Comparison of ENCODE assay signal across 17 cellular contexts in genomic region chr3:125117631-125118191, GRCh38.
DNase-seq lines count a peak whose midpoint lies in the region; ATAC-seq, FAIRE-seq and TF ChIP-seq lines count a peak whose summit lies in the region.
"Had no signal": no experiment of that assay in that cellular context is flagged by ENCODE, and none has a peak within 500 bp of the region (broad histone marks: within the 10 kb centered on the region; RNA-seq: fewer than 3 reads in every experiment).

No MANE protein-coding gene starts in this region.

- no peak for TF ChIP-seq RAD21 in GM12878 (IDR thresholded peaks at IDR 0.05; ENCODE audit: insufficient read depth, low read depth, low read length)

- TF ChIP-seq CTCF in GM12878 (IDR thresholded peaks at IDR 0.05 in 2 of 3, conservative IDR thresholded peaks at IDR 0.05 in 1 of 3; ENCODE audit: control insufficient read depth in 2 of 3, extremely low read depth in 1 of 3, insufficient read depth in 1 of 3, low read depth in 3 of 3, low read length in 3 of 3) (no peak), endothelial cell (IDR thresholded peaks at IDR 0.05; ENCODE audit: unreplicated experiment) (no peak)

- peak overlapping the region; percentile 8 for H3K27ac Mint-ChIP-seq in activated naive CD4-positive, alpha-beta T cell treated with anti-CD3 and anti-CD28 coated beads, Interleukin-2, amount 10 ng/mL, durations not matched to agents 7 days and 5 days
- H3K27ac Mint-ChIP-seq in activated naive CD4-positive, alpha-beta T cell treated with anti-CD3 and anti-CD28 coated beads for 36 hours = no peak overlapping the region
- H3K27ac Mint-ChIP-seq in endothelial cell (ENCODE audit: unreplicated experiment) = no peak overlapping the region
- H3K27ac Mint-ChIP-seq: B cell had no signal

- no peak overlapping the region for H3K9ac ChIP-seq in GM12878 (ENCODE audit: control insufficient read depth, insufficient read depth, low read length)
- H3K9ac ChIP-seq in mesenchymal stem cell (ENCODE audit: low read length) = no peak overlapping the region

- H3K79me2 ChIP-seq in GM12878 (ENCODE audit: control insufficient read depth, insufficient read depth, low read length) = peaks cover 9% of the 10 kb centered on the region

- SMC1A ChIA-PET in GM12878 (lab: Charles Lee; ENCODE audit: uncharacterized antibody, unreplicated experiment) = interaction anchor here (1.0 to 9.0 kb wide), 5 partner anchors 9 to 184 kb away, joined by 3 to 127 read pairs (median 25); partner anchors contain the start of gene MUC13

- DNase-seq in activated naive CD4-positive, alpha-beta T cell treated with anti-CD3 and anti-CD28 coated beads, Interleukin-2, amount 10 ng/mL, durations not matched to agents 7 days and 5 days = no peak
- DNase-seq in activated naive CD4-positive, alpha-beta T cell treated with anti-CD3 and anti-CD28 coated beads for 36 hours = no peak
- no peak for DNase-seq in GM12878 (ENCODE audit: low read depth, low spot score)
- DNase-seq in mesenchymal stem cell = no peak
- DNase-seq in NCI-H187 (lab: John Stamatoyannopoulos, UW) = no peak
- no peak for DNase-seq in endothelial cell (ENCODE audit: low spot score)
- no peak for DNase-seq in NCI-H2029 treated with DMSO at 0.1 percent for 48 hours (lab: John Stamatoyannopoulos, UW)
- DNase-seq: HCEC 1CT, NCI-H1105 treated with DMSO at 0.1 percent for 48 hours, NCI-H1694, NCI-H2107, NCI-H2227 treated with DMSO at 0.1 percent for 48 hours, NCI-H510A treated with DMSO at 0.1 percent for 48 hours had no signal

- H3K27me3 Mint-ChIP-seq in activated naive CD4-positive, alpha-beta T cell treated with anti-CD3 and anti-CD28 coated beads, Interleukin-2, amount 10 ng/mL, durations not matched to agents 7 days and 5 days = peaks cover 25% of the 10 kb centered on the region
- peaks cover 3% of the 10 kb centered on the region for H3K27me3 Mint-ChIP-seq in activated naive CD4-positive, alpha-beta T cell treated with anti-CD3 and anti-CD28 coated beads for 36 hours (ENCODE audit: low read depth)
- peaks cover 2% of the 10 kb centered on the region for H3K27me3 Mint-ChIP-seq in endothelial cell (ENCODE audit: unreplicated experiment)
- H3K27me3 Mint-ChIP-seq: B cell had no signal

- peak overlapping the region; percentile 68 for H4K8ac ChIP-seq in mesenchymal stem cell (ENCODE audit: low read length)

- no peak overlapping the region for H3K14ac ChIP-seq in mesenchymal stem cell (ENCODE audit: low read length in 2 of 2)

- no peak for TF ChIP-seq EP300 in GM12878 (IDR thresholded peaks at IDR 0.05; ENCODE audit: borderline replicate concordance in 1 of 2, control insufficient read depth in 1 of 2, low read depth in 2 of 2, low read length in 2 of 2)

- peak overlapping the region; percentile 45 to 48 for H3K18ac ChIP-seq in mesenchymal stem cell (ENCODE audit: low read depth in 1 of 2, low read length in 2 of 2)

- peaks cover 42% of the 10 kb centered on the region for H3K4me1 Mint-ChIP-seq in activated naive CD4-positive, alpha-beta T cell treated with anti-CD3 and anti-CD28 coated beads, Interleukin-2, amount 10 ng/mL, durations not matched to agents 7 days and 5 days
- peaks cover 29% of the 10 kb centered on the region for H3K4me1 Mint-ChIP-seq in activated naive CD4-positive, alpha-beta T cell treated with anti-CD3 and anti-CD28 coated beads for 36 hours (ENCODE audit: low read depth)
- peaks cover 13% of the 10 kb centered on the region for H3K4me1 Mint-ChIP-seq in endothelial cell (ENCODE audit: unreplicated experiment)

- H3K4me2 ChIP-seq in GM12878 (ENCODE audit: control insufficient read depth, insufficient read depth) (no peak overlapping the region; the same call in 1 of the 2 replicates), mesenchymal stem cell (ENCODE audit: low read length, poor library complexity, severe bottlenecking) (no peak overlapping the region)

- H3K4me1 ChIP-seq in GM12878 (ENCODE audit: control insufficient read depth, insufficient read depth, low read length) (peaks cover 76% of the 10 kb centered on the region), mesenchymal stem cell (ENCODE audit: control insufficient read depth, insufficient read depth, low read depth, low read length) (peaks cover 22% of the 10 kb centered on the region)

- no peaks in the 10 kb centered on the region for H3K9me3 Mint-ChIP-seq in activated naive CD4-positive, alpha-beta T cell treated with anti-CD3 and anti-CD28 coated beads, Interleukin-2, amount 10 ng/mL, durations not matched to agents 7 days and 5 days
- H3K9me3 Mint-ChIP-seq in activated naive CD4-positive, alpha-beta T cell treated with anti-CD3 and anti-CD28 coated beads for 36 hours = no peaks in the 10 kb centered on the region
- no peaks in the 10 kb centered on the region for H3K9me3 Mint-ChIP-seq in endothelial cell (ENCODE audit: unreplicated experiment)

- intact Hi-C loops in activated naive CD4-positive, alpha-beta T cell treated with anti-CD3 and anti-CD28 coated beads for 36 hours (cut with micrococcal nuclease) = no loop called here
- intact Hi-C loops in GM12878 (cut with micrococcal nuclease; ENCODE audit: unreplicated experiment) = no loop called here

- no TSS peak for BruUV-seq in GM12878 (replicated peaks; lab: Mats Ljungman, UMichigan)

- POLR2A ChIA-PET in GM12878 (lab: Charles Lee) = interaction anchor here (0.6 to 6.1 kb wide), 5 partner anchors 9 to 520 kb away, joined by 3 to 45 read pairs (median 4); partner anchors contain the start of gene MUC13

- no peak for ATAC-seq in GM12878
- ATAC-seq: K562 had no signal

- peak overlapping the region; percentile 95 for H2AK5ac ChIP-seq in mesenchymal stem cell (ENCODE audit: low read length, severe bottlenecking)

- RAD21 ChIA-PET in GM12878 (lab: Charles Lee; ENCODE audit: unreplicated experiment) = interaction anchor here (1.0 to 6.1 kb wide), 5 partner anchors 10 to 83 kb away, joined by 3 to 106 read pairs (median 9); no protein-coding TSS in a partner anchor

- no peak overlapping the region for H3K4ac ChIP-seq in mesenchymal stem cell (ENCODE audit: low read depth in 1 of 2, low read length in 2 of 2)

- FAIRE-seq in GM12878 (lab: Jason Lieb, UNC) = no peak
- FAIRE-seq: G401.6, K562 had no signal

- no peak overlapping the region for H2BK5ac ChIP-seq in mesenchymal stem cell (ENCODE audit: low read depth, low read length, poor library complexity, severe bottlenecking)

- peak overlapping the region; percentile 49 to 75 for H2BK12ac ChIP-seq in mesenchymal stem cell (ENCODE audit: low read length in 2 of 2)

- H3K9me3 ChIP-seq in GM12878 (replicated peaks; ENCODE audit: control insufficient read depth, insufficient read depth, low read length) (no peaks in the 10 kb centered on the region), mesenchymal stem cell (ENCODE audit: control insufficient read depth, low read length) (no peaks in the 10 kb centered on the region)
- H3K9me3 ChIP-seq: SJSA1 had no signal

- H3K36me3 ChIP-seq in GM12878 (ENCODE audit: control insufficient read depth in 2 of 2, insufficient read depth in 2 of 2, low read length in 1 of 2) = no peaks in the 10 kb centered on the region
- no peaks in the 10 kb centered on the region for H3K36me3 ChIP-seq in mesenchymal stem cell (ENCODE audit: control insufficient read depth in 1 of 2, insufficient read depth in 2 of 2, low read depth in 1 of 2, low read length in 2 of 2)
- H3K36me3 ChIP-seq: SJSA1 had no signal

- H3K27me3 ChIP-seq in GM12878 (replicated peaks in 1 of 2; ENCODE audit: control insufficient read depth in 2 of 2, insufficient read depth in 2 of 2, low read length in 1 of 2) (no peaks in the 10 kb centered on the region), mesenchymal stem cell (ENCODE audit: control insufficient read depth in 1 of 2, insufficient read depth in 1 of 2, low read length in 2 of 2) (no peaks in the 10 kb centered on the region)
- H3K27me3 ChIP-seq: SJSA1 had no signal

- H3K79me1 ChIP-seq in mesenchymal stem cell (replicated peaks; ENCODE audit: low read length, poor library complexity, severe bottlenecking) = no peaks in the 10 kb centered on the region

- no peak for TF ChIP-seq POLR2A in GM12878 (IDR thresholded peaks at IDR 0.05; ENCODE audit: low read depth, low read length)

- H2AFZ ChIP-seq in GM12878 (ENCODE audit: control insufficient read depth, low read depth, low read length) (no peak overlapping the region), mesenchymal stem cell (ENCODE audit: low read depth, low read length) (no peak overlapping the region)

- H3K27ac ChIP-seq in GM12878 (ENCODE audit: control insufficient read depth, insufficient read depth) = peak overlapping the region; percentile 28; the same call in 1 of the 2 replicates
- no peak overlapping the region for H3K27ac ChIP-seq in mesenchymal stem cell (ENCODE audit: low read length, poor library complexity, severe bottlenecking)
- H3K27ac ChIP-seq: SJSA1 had no signal

- no peaks in the 10 kb centered on the region for H4K20me1 ChIP-seq in GM12878 (ENCODE audit: control insufficient read depth, insufficient read depth)

- in situ Hi-C loops in GM12878 (cut with MboI) = no loop called here

- no peak overlapping the region for H3K4me3 Mint-ChIP-seq in activated naive CD4-positive, alpha-beta T cell treated with anti-CD3 and anti-CD28 coated beads, Interleukin-2, amount 10 ng/mL, durations not matched to agents 7 days and 5 days
- H3K4me3 Mint-ChIP-seq in activated naive CD4-positive, alpha-beta T cell treated with anti-CD3 and anti-CD28 coated beads for 36 hours = no peak overlapping the region
- H3K4me3 Mint-ChIP-seq in endothelial cell (ENCODE audit: unreplicated experiment) = no peak overlapping the region
- H3K4me3 Mint-ChIP-seq: B cell had no signal

- no peak overlapping the region for H3K4me3 ChIP-seq in GM12878
- H3K4me3 ChIP-seq in mesenchymal stem cell (ENCODE audit: insufficient read depth in 1 of 2, low read depth in 1 of 2, low read length in 2 of 2) = peak overlapping the region in 1 of 2 experiments; percentile 20
- H3K4me3 ChIP-seq: K562, SJSA1 had no signal

- H2BK120ac ChIP-seq in mesenchymal stem cell (ENCODE audit: low read depth, low read length) = no peak overlapping the region

- 98% methylated on average over 4 of the region's 4 CpGs for WGBS in GM12878 (ENCODE audit: insufficient coverage, insufficient replicate concordance, low lambda C conversion rate, missing lambda C conversion rate)
- no CpG with 5 or more reads among the region's 4 CpGs for WGBS in mesenchymal stem cell

- no peak overlapping the region for H2BK15ac ChIP-seq in mesenchymal stem cell (ENCODE audit: low read depth, poor library complexity, severe bottlenecking)

- CTCF ChIA-PET in activated naive CD4-positive, alpha-beta T cell treated with anti-CD3 and anti-CD28 coated beads, Interleukin-2, amount 10 ng/mL, durations not matched to agents 7 days and 5 days (lab: Charles Lee) = no interaction called here
- CTCF ChIA-PET in activated naive CD4-positive, alpha-beta T cell treated with anti-CD3 and anti-CD28 coated beads for 36 hours (lab: Charles Lee) = interaction anchor here (0.6 kb wide), 1 partner anchor 357 kb away, joined by 5 read pairs; no protein-coding TSS in a partner anchor
- CTCF ChIA-PET in GM12878 (lab: Yijun Ruan, JAX) = interaction anchor here (1.0 to 5.2 kb wide), 4 partner anchors 9 to 66 kb away, joined by 3 to 42 read pairs (median 4); no protein-coding TSS in a partner anchor

- no peak overlapping the region for H3K23ac ChIP-seq in mesenchymal stem cell (ENCODE audit: low read length in 2 of 2)

- no peaks in the 10 kb centered on the region for H3K36me3 Mint-ChIP-seq in activated naive CD4-positive, alpha-beta T cell treated with anti-CD3 and anti-CD28 coated beads, Interleukin-2, amount 10 ng/mL, durations not matched to agents 7 days and 5 days
- no peaks in the 10 kb centered on the region for H3K36me3 Mint-ChIP-seq in activated naive CD4-positive, alpha-beta T cell treated with anti-CD3 and anti-CD28 coated beads for 36 hours (ENCODE audit: low read depth)
- no peaks in the 10 kb centered on the region for H3K36me3 Mint-ChIP-seq in endothelial cell (ENCODE audit: low read depth, unreplicated experiment)

- peak overlapping the region; percentile 91 for H4K91ac ChIP-seq in mesenchymal stem cell (ENCODE audit: low read length)
